11 cellular contexts compared by ENCODE assay signal in the genomic region with DNA sequence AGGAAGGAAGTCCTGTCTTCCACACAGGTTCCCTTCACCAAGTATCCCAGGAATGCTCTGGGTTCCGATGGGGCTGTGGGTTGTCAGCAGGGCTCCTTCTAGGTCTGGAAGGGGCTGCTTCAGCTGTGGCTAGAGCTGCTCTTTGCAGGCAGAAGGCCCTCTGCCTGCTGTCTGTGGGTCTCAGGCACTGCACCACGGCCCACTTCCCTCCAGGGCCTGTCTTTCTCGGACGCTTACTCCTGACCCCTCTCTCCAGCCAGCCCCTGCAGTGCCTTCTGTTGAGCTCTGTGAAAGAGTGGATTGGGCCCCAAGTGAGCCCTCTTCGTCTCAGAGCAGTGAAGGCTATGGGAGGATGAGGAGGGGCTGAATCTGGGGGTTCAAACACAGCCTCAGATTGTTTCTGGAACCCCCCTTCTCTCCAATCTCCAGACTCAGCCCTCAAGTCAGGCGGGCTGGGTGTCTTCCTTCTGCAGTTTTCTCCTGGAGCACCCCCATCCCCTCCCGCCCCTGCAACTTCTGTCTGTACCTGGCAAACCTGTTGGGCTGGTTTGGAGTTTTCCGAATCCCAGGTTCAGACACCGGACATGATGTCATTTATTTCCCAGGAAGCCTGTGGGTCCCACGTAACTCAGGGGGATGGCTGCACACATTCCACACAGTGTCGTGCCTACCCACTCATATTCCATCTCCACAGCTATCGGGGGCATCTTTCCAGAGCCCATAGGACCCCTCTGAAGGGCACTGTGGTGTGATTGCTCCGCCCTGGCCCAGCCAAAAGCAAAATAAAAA. TPM values are rescaled to one million over a fixed set of nuclear protein-coding genes. Genes with fewer than 3 reads are reported as not detected.
DNase-seq lines count a peak whose midpoint lies in the region; ATAC-seq and TF ChIP-seq lines count a peak whose summit lies in the region.
"Had no signal": no experiment of that assay in that cellular context is flagged by ENCODE, and none has a peak within 500 bp of the region (broad histone marks: within the 10 kb centered on the region; RNA-seq: fewer than 3 reads in every experiment).

No MANE protein-coding gene starts in this region.

- ATAC-seq in GM21737 (IDR thresholded peaks at IDR 0.05; ENCODE audit: unreplicated experiment), result no peak
- ATAC-seq in HG02642 (IDR thresholded peaks at IDR 0.05; ENCODE audit: poor library complexity, unreplicated experiment), result no peak
- ATAC-seq in HG03097 (IDR thresholded peaks at IDR 0.05; ENCODE audit: low FRiP score, unreplicated experiment), result no peak

- no peak overlapping the region for H3K4me3 Mint-ChIP-seq in progenitor cell of endocrine pancreas (ENCODE audit: low read depth)
- H3K4me3 Mint-ChIP-seq: activated T-helper 1 cell treated with anti-CD3 and anti-CD28 coated beads, Interleukin-12 subunit alpha, Interleukin-12 subunit beta, Interleukin-2, Interleukin-4 antibody, amounts not matched to agents 30 ng/mL and 10 ng/mL and 1 ng/mL, durations not matched to agents 14 hours and 24 hours and 36 hours had no signal

- H3K9me3 ChIP-seq in HEK293 (ENCODE audit: control insufficient read depth, insufficient read depth, low read depth, low read length) (no peaks in the 10 kb centered on the region), NT2/D1 (ENCODE audit: insufficient read depth, low read length) (no peaks in the 10 kb centered on the region), BE2C (no peaks in the 10 kb centered on the region)

- peak overlapping the region; percentile 89 for H3K27ac Mint-ChIP-seq in progenitor cell of endocrine pancreas
- H3K27ac Mint-ChIP-seq: activated T-helper 1 cell treated with anti-CD3 and anti-CD28 coated beads, Interleukin-12 subunit alpha, Interleukin-12 subunit beta, Interleukin-2, Interleukin-4 antibody, amounts not matched to agents 30 ng/mL and 10 ng/mL and 1 ng/mL, durations not matched to agents 14 hours and 24 hours and 36 hours had no signal

- H3K27me3 ChIP-seq in NT2/D1 (ENCODE audit: insufficient read depth, insufficient read length), result no peaks in the 10 kb centered on the region
- H3K27me3 ChIP-seq in BE2C, result no peaks in the 10 kb centered on the region
- H3K27me3 ChIP-seq: cardiac muscle cell had no signal

- H3K4me1 Mint-ChIP-seq in progenitor cell of endocrine pancreas (ENCODE audit: low read depth), result peaks cover 5% of the 10 kb centered on the region

- H3K36me3 ChIP-seq in HEK293 (ENCODE audit: control insufficient read depth in 2 of 2, insufficient read depth in 1 of 2, low read length in 2 of 2) (no peaks in the 10 kb centered on the region), NT2/D1 (ENCODE audit: insufficient read depth, insufficient read length, low read length) (no peaks in the 10 kb centered on the region), BE2C (no peaks in the 10 kb centered on the region)
- H3K36me3 ChIP-seq: cardiac muscle cell had no signal

- CTCF ChIA-PET in HEK293 (lab: Yijun Ruan, JAX), result no interaction called here

- peaks cover 6% of the 10 kb centered on the region for H3K27me3 Mint-ChIP-seq in progenitor cell of endocrine pancreas

- H3K4me3 ChIP-seq in HEK293 (ENCODE audit: low read depth, low read length) (no peak overlapping the region), NT2/D1 (ENCODE audit: insufficient read length, low read depth) (no peak overlapping the region), BE2C (ENCODE audit: low read depth, low read length) (no peak overlapping the region)
- H3K4me3 ChIP-seq: cardiac muscle cell had no signal

- DNase-seq in NT2/D1 (ENCODE audit: low read depth, low spot score) (peak; percentile 20), iPS DF 19.7 (ENCODE audit: low read depth, low spot score) (peak; percentile 63), progenitor cell of endocrine pancreas (ENCODE audit: low spot score, unreplicated experiment) (peak; percentile 32), BE2C (no peak)
- DNase-seq: NCI-H1930 had no signal

- peak overlapping the region; percentile 39 for H3K9ac ChIP-seq in NT2/D1 (ENCODE audit: insufficient read length, low read depth)

- no peak overlapping the region for H3K27ac ChIP-seq in HEK293 (ENCODE audit: extremely low read depth, low read depth, low read length)
- H3K27ac ChIP-seq: cardiac muscle cell had no signal

- H3K9me3 Mint-ChIP-seq in progenitor cell of endocrine pancreas (ENCODE audit: low read depth), result no peaks in the 10 kb centered on the region
- H3K9me3 Mint-ChIP-seq: activated T-helper 1 cell treated with anti-CD3 and anti-CD28 coated beads, Interleukin-12 subunit alpha, Interleukin-12 subunit beta, Interleukin-2, Interleukin-4 antibody, amounts not matched to agents 30 ng/mL and 10 ng/mL and 1 ng/mL, durations not matched to agents 14 hours and 24 hours and 36 hours had no signal

- H3K4me1 ChIP-seq in HEK293 (ENCODE audit: control insufficient read depth, insufficient read depth, low read length), result no peaks in the 10 kb centered on the region
- H3K4me1 ChIP-seq in NT2/D1 (ENCODE audit: insufficient read depth, insufficient read length), result peaks cover 7% of the 10 kb centered on the region
- H3K4me1 ChIP-seq in BE2C, result no peaks in the 10 kb centered on the region

- no peaks in the 10 kb centered on the region for H3K36me3 Mint-ChIP-seq in progenitor cell of endocrine pancreas (ENCODE audit: insufficient read depth)

- POLR2A ChIA-PET in HEK293 (lab: Yijun Ruan, JAX), result no interaction called here

- no peak for TF ChIP-seq CTCF in HEK293 (tag by site-specific recombination; IDR thresholded peaks at IDR 0.05)
- no peak for TF ChIP-seq CTCF in progenitor cell of endocrine pancreas (IDR thresholded peaks at IDR 0.05; ENCODE audit: unreplicated experiment)
- TF ChIP-seq CTCF in BE2C (IDR thresholded peaks at IDR 0.05; ENCODE audit: low read depth, low read length), result no peak

TF ChIP-seq in HEK293, 187 proteins besides CTCF, POLR2A, EP300 and RAD21:
- TF ChIP-seq ZXDB (tag by site-specific recombination; IDR thresholded peaks at IDR 0.05) (no peak), ZNF19 (tag by site-specific recombination; IDR thresholded peaks at IDR 0.05; ENCODE audit: low read depth) (no peak), ZNF510 (tag by site-specific recombination; IDR thresholded peaks at IDR 0.05; ENCODE audit: insufficient replicate concordance) (no peak)
- TF ChIP-seq, protein P1, sequence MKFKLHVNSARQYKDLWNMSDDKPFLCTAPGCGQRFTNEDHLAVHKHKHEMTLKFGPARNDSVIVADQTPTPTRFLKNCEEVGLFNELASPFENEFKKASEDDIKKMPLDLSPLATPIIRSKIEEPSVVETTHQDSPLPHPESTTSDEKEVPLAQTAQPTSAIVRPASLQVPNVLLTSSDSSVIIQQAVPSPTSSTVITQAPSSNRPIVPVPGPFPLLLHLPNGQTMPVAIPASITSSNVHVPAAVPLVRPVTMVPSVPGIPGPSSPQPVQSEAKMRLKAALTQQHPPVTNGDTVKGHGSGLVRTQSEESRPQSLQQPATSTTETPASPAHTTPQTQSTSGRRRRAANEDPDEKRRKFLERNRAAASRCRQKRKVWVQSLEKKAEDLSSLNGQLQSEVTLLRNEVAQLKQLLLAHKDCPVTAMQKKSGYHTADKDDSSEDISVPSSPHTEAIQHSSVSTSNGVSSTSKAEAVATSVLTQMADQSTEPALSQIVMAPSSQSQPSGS (tag by site-specific recombination; IDR thresholded peaks at IDR 0.05; ENCODE audit: low read depth), result 0 out of 2 replicates have a peak, but pooled peaks have one; percentile 15
TF ChIP-seq in HEK293: peak in this region for 1.

RNA-seq across cellular contexts. Expression of a gene that starts 24.9 kb away (rescaled TPM):
- 69.1 and 70.2 TPM in 2 replicates for total RNA-seq in progenitor cell of endocrine pancreas
- 29.5 TPM for polyA plus RNA-seq in BE2C (2012; ENCODE audit: insufficient read depth, insufficient read length, low read depth)

RNA-seq across cellular contexts. Expression of a gene that starts 49.3 kb away (rescaled TPM):
- total RNA-seq in progenitor cell of endocrine pancreas, result 13.7 and 15.1 TPM in 2 replicates
- not detected for polyA plus RNA-seq in BE2C (2012; ENCODE audit: insufficient read depth, insufficient read length, low read depth)
- total RNA-seq: activated T-helper 1 cell treated with anti-CD3 and anti-CD28 coated beads, Interleukin-12 subunit alpha, Interleukin-12 subunit beta, Interleukin-2, Interleukin-4 antibody, amounts not matched to agents 30 ng/mL and 10 ng/mL and 1 ng/mL, durations not matched to agents 14 hours and 24 hours and 36 hours; cardiac muscle cell had no signal
- polyA plus RNA-seq: cardiac muscle cell had no signal
